11 cellular contexts compared by ENCODE assay signal in genomic region chr14:60204843-60205774, GRCh38.
DNase-seq lines count a peak whose midpoint lies in the region; ATAC-seq and TF ChIP-seq lines count a peak whose summit lies in the region.
"Had no signal": no experiment of that assay in that cellular context is flagged by ENCODE, and none has a peak within 500 bp of the region (broad histone marks: within the 10 kb centered on the region; RNA-seq: fewer than 3 reads in every experiment).

No MANE protein-coding gene starts in this region.

- H3F3A ChIP-seq in Loucy (ENCODE audit: low read depth), result no peaks in the 10 kb centered on the region

- ATAC-seq in GM19043 (IDR thresholded peaks at IDR 0.05; ENCODE audit: low read depth, unreplicated experiment) (peak; percentile 46), HG02840 (IDR thresholded peaks at IDR 0.05; ENCODE audit: low FRiP score, unreplicated experiment) (peak; percentile 42)
- ATAC-seq: HCT116 had no signal

- H3K36me3 ChIP-seq in GM06990 (ENCODE audit: control insufficient read depth, insufficient read depth, low read length) (no peaks in the 10 kb centered on the region), Loucy (ENCODE audit: insufficient read depth, low read length) (no peaks in the 10 kb centered on the region)
- H3K36me3 ChIP-seq: neutrophil had no signal

- peak overlapping the region; percentile 51; the same call in 1 of the 2 replicates for H2AFZ ChIP-seq in Loucy (ENCODE audit: low read length)

- TF ChIP-seq CTCF in GM06990 (IDR thresholded peaks at IDR 0.05; ENCODE audit: insufficient read depth, low read length, poor library complexity, severe bottlenecking), result no peak
- no peak for TF ChIP-seq CTCF in Loucy (conservative IDR thresholded peaks at IDR 0.05; ENCODE audit: low read length)

- no peak overlapping the region for H3K9ac ChIP-seq in Loucy (ENCODE audit: low read depth, low read length, poor library complexity, severe bottlenecking)

- DNase-seq in GM06990 (ENCODE audit: extremely low read depth, insufficient read length) (no peak), globus pallidus (ENCODE audit: low spot score) (no peak), DMS53 (lab: John Stamatoyannopoulos, UW) (no peak), NCI-H510A treated with DMSO at 0.1 percent for 48 hours (lab: John Stamatoyannopoulos, UW) (no peak)
- DNase-seq in stimulated activated CD4-positive, alpha-beta T cell treated with anti-CD3 and anti-CD28 coated beads, Interleukin-4, amount 100 ng/mL, for 24 hours, result no peak
- DNase-seq: CD4-positive, CD25-positive, alpha-beta regulatory T cell had no signal

- no peaks in the 10 kb centered on the region for H3K4me1 ChIP-seq in Loucy (ENCODE audit: insufficient read depth, low read length, poor library complexity, severe bottlenecking)

- no peak overlapping the region for H3K4me2 ChIP-seq in Loucy (ENCODE audit: low read depth, low read length, poor library complexity, severe bottlenecking)

- H3K27me3 ChIP-seq in GM06990 (replicated peaks; ENCODE audit: control insufficient read depth, insufficient read depth, low read length) (no peaks in the 10 kb centered on the region), Loucy (ENCODE audit: insufficient read depth, low read length, poor library complexity, severe bottlenecking) (no peaks in the 10 kb centered on the region)
- H3K27me3 ChIP-seq: neutrophil had no signal

- H3K79me2 ChIP-seq in Loucy (ENCODE audit: insufficient read depth, low read length), result no peaks in the 10 kb centered on the region

- no peaks in the 10 kb centered on the region for H4K20me1 ChIP-seq in Loucy (ENCODE audit: insufficient read depth, low read length, poor library complexity, severe bottlenecking)

- no peaks in the 10 kb centered on the region for H3K9me3 ChIP-seq in Loucy (ENCODE audit: insufficient read depth, low read depth, low read length)
- H3K9me3 ChIP-seq: neutrophil had no signal

- H3K9me2 ChIP-seq in Loucy (replicated peaks; ENCODE audit: low read depth, low read length), result no peaks in the 10 kb centered on the region

- peak overlapping the region; percentile 9 for H3K4me3 ChIP-seq in GM06990 (replicated peaks; ENCODE audit: low read depth, low read length)
- H3K4me3 ChIP-seq in Loucy (ENCODE audit: low read length, poor library complexity, severe bottlenecking), result no peak overlapping the region
